1 cellular context compared by ENCODE assay signal in the genomic region with DNA sequence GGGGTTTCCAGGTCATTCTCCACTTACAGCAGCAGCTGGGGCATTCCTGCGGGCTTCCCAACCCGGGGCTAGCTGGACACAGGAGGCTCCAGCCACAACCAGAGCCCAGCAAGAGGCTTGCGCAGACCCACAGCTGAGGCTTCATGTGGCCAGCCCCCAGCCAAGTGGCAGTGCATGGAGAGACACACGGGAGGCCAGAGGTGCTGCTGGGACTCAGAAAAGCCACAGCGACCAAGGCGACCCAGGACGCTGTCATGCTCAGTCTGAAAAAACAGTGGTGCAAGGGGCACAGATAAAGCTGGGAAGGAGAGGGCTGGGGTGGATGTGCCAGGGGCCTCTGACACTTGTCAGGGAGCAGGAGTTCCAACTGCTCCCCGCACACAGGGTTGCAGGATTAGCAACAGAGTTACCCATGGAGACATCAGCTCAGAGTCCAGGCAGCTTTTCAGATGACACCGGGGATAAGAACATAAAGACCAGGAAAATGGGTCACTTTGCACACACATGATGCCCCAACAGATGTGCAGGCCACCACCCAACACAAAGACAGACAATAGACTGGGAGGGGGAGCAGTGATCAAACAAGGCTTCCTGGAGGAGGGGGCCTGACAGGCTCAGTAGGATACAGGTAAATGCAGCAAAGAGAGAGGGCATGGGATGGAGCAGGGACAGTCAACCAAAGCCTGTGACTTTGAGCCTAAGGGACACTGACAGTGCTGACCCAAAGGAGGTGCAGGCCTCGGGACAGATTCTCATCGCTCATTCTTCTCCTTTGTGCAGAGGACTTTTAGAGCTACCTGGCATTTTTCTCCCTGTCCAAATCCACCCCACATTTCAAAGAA.
TF ChIP-seq lines count a peak whose summit lies in the region.

No MANE protein-coding gene starts in this region.

TF ChIP-seq in K562, 482 proteins besides CTCF, POLR2A, EP300 and RAD21:
- TF ChIP-seq, protein P1, sequence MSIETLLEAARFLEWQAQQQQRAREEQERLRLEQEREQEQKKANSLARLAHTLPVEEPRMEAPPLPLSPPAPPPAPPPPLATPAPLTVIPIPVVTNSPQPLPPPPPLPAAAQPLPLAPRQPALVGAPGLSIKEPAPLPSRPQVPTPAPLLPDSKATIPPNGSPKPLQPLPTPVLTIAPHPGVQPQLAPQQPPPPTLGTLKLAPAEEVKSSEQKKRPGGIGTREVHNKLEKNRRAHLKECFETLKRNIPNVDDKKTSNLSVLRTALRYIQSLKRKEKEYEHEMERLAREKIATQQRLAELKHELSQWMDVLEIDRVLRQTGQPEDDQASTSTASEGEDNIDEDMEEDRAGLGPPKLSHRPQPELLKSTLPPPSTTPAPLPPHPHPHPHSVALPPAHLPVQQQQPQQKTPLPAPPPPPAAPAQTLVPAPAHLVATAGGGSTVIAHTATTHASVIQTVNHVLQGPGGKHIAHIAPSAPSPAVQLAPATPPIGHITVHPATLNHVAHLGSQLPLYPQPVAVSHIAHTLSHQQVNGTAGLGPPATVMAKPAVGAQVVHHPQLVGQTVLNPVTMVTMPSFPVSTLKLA (conservative IDR thresholded peaks at IDR 0.05): no peak
- TF ChIP-seq FOXA3 (CRISPR knock-in tag; conservative IDR thresholded peaks at IDR 0.05 in 1 of 2, IDR thresholded peaks at IDR 0.05 in 1 of 2) (0 out of 4 replicates have a peak, but pooled peaks of 1 of the 2 experiments have one; percentile 12), ZNF717 (CRISPR knock-in tag; IDR thresholded peaks at IDR 0.05) (no peak), NR3C1 (CRISPR knock-in tag; IDR thresholded peaks at IDR 0.05) (no peak), POLR2G (IDR thresholded peaks at IDR 0.05; ENCODE audit: low read depth, low read length) (peak; percentile 65; the same call in 1 of the 2 replicates), RBFOX2 (IDR thresholded peaks at IDR 0.05; ENCODE audit: low read depth, low read length) (0 out of 2 replicates have a peak, but pooled peaks have one; percentile 13), ZFP36 (IDR thresholded peaks at IDR 0.05; ENCODE audit: low read depth, low read length, partially characterized antibody) (peak; percentile 50)
TF ChIP-seq in K562: peak in this region for 4.
